26 cellular contexts compared by ENCODE assay signal in the genomic region with DNA sequence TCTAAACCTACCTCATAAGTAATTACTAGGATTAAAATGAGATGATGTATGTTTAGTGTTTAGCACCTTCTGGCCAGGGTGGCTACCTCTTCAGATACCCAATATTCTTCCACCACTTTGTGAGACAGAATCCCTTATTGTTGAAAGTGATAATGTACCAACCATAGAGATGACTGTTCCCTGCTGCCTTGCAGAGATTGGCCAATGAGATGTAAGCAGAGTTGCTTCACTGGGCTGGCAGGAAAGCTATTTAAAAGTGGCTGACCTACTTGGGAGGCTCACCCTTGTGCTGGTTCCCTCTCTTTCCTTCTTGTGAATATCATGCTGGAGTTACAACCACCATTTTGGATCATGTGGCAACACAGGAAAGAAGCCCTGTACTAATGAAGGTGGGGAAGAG. TPM values are rescaled to one million over a fixed set of nuclear protein-coding genes. Genes with fewer than 3 reads are reported as not detected.
"Had no signal": no experiment of that assay in that cellular context is flagged by ENCODE, and none has a peak within 500 bp of the region (broad histone marks: within the 10 kb centered on the region; RNA-seq: fewer than 3 reads in every experiment).

No MANE protein-coding gene starts in this region.

- H3K4me3 ChIP-seq: colonic mucosa, esophagus squamous epithelium, lower lobe of right lung, spleen, thoracic aorta, upper lobe of left lung had no signal

- H3K36me3 ChIP-seq: colonic mucosa, esophagus squamous epithelium, lower lobe of right lung, thoracic aorta, upper lobe of left lung had no signal

- H3K4me1 ChIP-seq: colonic mucosa, lower lobe of right lung, spleen, upper lobe of left lung had no signal

- H3K4me3 Mint-ChIP-seq: activated CD4-positive, alpha-beta memory T cell treated with anti-CD3 and anti-CD28 coated beads, Interleukin-2, amount 10 ng/mL, durations not matched to agents 7 days and 5 days; activated CD8-positive, alpha-beta memory T cell treated with anti-CD3 and anti-CD28 coated beads, Interleukin-2, amount 10 ng/mL, durations not matched to agents 7 days and 5 days; brain; stimulated activated memory B cell treated with anti-CD40 and anti-IgM and Interleukin-4, amounts not matched to agents 10 μg/mL and 1 μg/mL and 100 μg/mL, for 72 hours; WTC11 had no signal

- H3K27me3 ChIP-seq: colonic mucosa, esophagus squamous epithelium, spleen, upper lobe of left lung had no signal

- H3K9me3 ChIP-seq: colonic mucosa, esophagus squamous epithelium, lower lobe of right lung, spleen, thoracic aorta, upper lobe of left lung had no signal

- FAIRE-seq: endometrium, TTC549 had no signal

- H3K9me3 Mint-ChIP-seq: activated CD4-positive, alpha-beta memory T cell treated with anti-CD3 and anti-CD28 coated beads, Interleukin-2, amount 10 ng/mL, durations not matched to agents 7 days and 5 days; activated T-helper 2 cell treated with anti-CD3 and anti-CD28 coated beads, Interferon-gamma antibody, Interleukin-2, Interleukin-4, amounts not matched to agents 10 μg/mL and 5 μg/mL and 100 μg/mL, durations not matched to agents 14 hours and 24 hours and 36 hours; brain; stimulated activated memory B cell treated with anti-CD40 and anti-IgM and Interleukin-4, amounts not matched to agents 10 μg/mL and 1 μg/mL and 100 μg/mL, for 72 hours; WTC11 had no signal

- H3K27ac Mint-ChIP-seq: activated CD4-positive, alpha-beta memory T cell treated with anti-CD3 and anti-CD28 coated beads, Interleukin-2, amount 10 ng/mL, durations not matched to agents 7 days and 5 days; activated CD8-positive, alpha-beta memory T cell treated with anti-CD3 and anti-CD28 coated beads, Interleukin-2, amount 10 ng/mL, durations not matched to agents 7 days and 5 days; activated T-helper 2 cell treated with anti-CD3 and anti-CD28 coated beads, Interferon-gamma antibody, Interleukin-2, Interleukin-4, amounts not matched to agents 10 μg/mL and 5 μg/mL and 100 μg/mL, durations not matched to agents 14 hours and 24 hours and 36 hours; brain; WTC11 had no signal

- H3K27me3 Mint-ChIP-seq: stimulated activated memory B cell treated with anti-CD40 and anti-IgM and Interleukin-4, amounts not matched to agents 10 μg/mL and 1 μg/mL and 100 μg/mL, for 72 hours had no signal

- ATAC-seq: activated CD8-positive, alpha-beta memory T cell treated with anti-CD3 and anti-CD28 coated beads, Interleukin-2, amount 10 ng/mL, durations not matched to agents 7 days and 5 days; lower lobe of right lung; stimulated activated memory B cell treated with anti-CD40 and anti-IgM and Interleukin-4, amounts not matched to agents 10 μg/mL and 1 μg/mL and 100 μg/mL, for 72 hours; WTC11 had no signal

- H3K36me3 Mint-ChIP-seq: brain; stimulated activated memory B cell treated with anti-CD40 and anti-IgM and Interleukin-4, amounts not matched to agents 10 μg/mL and 1 μg/mL and 100 μg/mL, for 72 hours; WTC11 had no signal

- H3K4me1 Mint-ChIP-seq: activated CD4-positive, alpha-beta memory T cell treated with anti-CD3 and anti-CD28 coated beads, Interleukin-2, amount 10 ng/mL, durations not matched to agents 7 days and 5 days; activated CD8-positive, alpha-beta memory T cell treated with anti-CD3 and anti-CD28 coated beads, Interleukin-2, amount 10 ng/mL, durations not matched to agents 7 days and 5 days; brain; stimulated activated memory B cell treated with anti-CD40 and anti-IgM and Interleukin-4, amounts not matched to agents 10 μg/mL and 1 μg/mL and 100 μg/mL, for 72 hours; WTC11 had no signal

- DNase-seq: activated CD4-positive, alpha-beta memory T cell treated with anti-CD3 and anti-CD28 coated beads, Interleukin-2, amount 10 ng/mL, durations not matched to agents 7 days and 5 days; activated CD4-positive, alpha-beta T cell treated with anti-CD3 and anti-CD28 coated beads for 4 hours; activated CD8-positive, alpha-beta memory T cell treated with anti-CD3 and anti-CD28 coated beads, Interleukin-2, amount 10 ng/mL, durations not matched to agents 7 days and 5 days; activated naive CD4-positive, alpha-beta T cell treated with Interleukin-2 at 50 U/mL for 16 hours; activated T-cell treated with anti-CD3 and anti-CD28 coated beads, Interleukin-2, amount 50 U/mL, for 1 hour; anterior cingulate cortex; central memory CD4-positive, alpha-beta T cell; colonic mucosa; esophagus squamous epithelium; foreskin fibroblast; hippocampal formation; islet precursor cell; lower lobe of right lung; midbrain; retina; spleen; stimulated activated CD4-positive, alpha-beta T cell treated with anti-CD3 and anti-CD28 coated beads, Interleukin-4, amount 100 ng/mL, for 4 hours; upper lobe of left lung had no signal

- H3K27ac ChIP-seq: colonic mucosa, esophagus squamous epithelium, lower lobe of right lung, spleen, thoracic aorta, upper lobe of left lung had no signal

RNA-seq across cellular contexts. Expression of gene TMEM154, which starts 58.9 kb away (rescaled TPM):
- polyA plus RNA-seq: neural cell had no signal
